In genomic region chr2:20001361-20001863, GRCh38 we compare ENCODE assay signal across 36 cellular contexts. TPM values are rescaled to one million over a fixed set of nuclear protein-coding genes. Genes with fewer than 3 reads are reported as not detected.
"Had no signal": no experiment of that assay in that cellular context is flagged by ENCODE, and none has a peak within 500 bp of the region (broad histone marks: within the 10 kb centered on the region; RNA-seq: fewer than 3 reads in every experiment).

No MANE protein-coding gene starts in this region.

- FAIRE-seq: RCC 7860 had no signal

- H2AFZ ChIP-seq: PC-9 had no signal

- H3K4me1 ChIP-seq: adrenal gland had no signal

- H3K27me3 ChIP-seq: adrenal gland, brain microvascular endothelial cell, MG63 had no signal

- H3K36me3 ChIP-seq: adrenal gland, brain microvascular endothelial cell, MG63 had no signal

- H3K27ac ChIP-seq: adrenal gland, brain microvascular endothelial cell, PC-9, RWPE1, VCaP had no signal

- H3K4me2 ChIP-seq: PC-9 had no signal

- DNase-seq: activated B cell treated with CpG ODN at 0.5 μM for 24 hours; activated CD4-positive, alpha-beta memory T cell treated with anti-CD3 and anti-CD28 coated beads for 36 hours; activated CD4-positive, alpha-beta T cell treated with anti-CD3 and anti-CD28 coated beads for 4 hours; activated CD4-positive, alpha-beta T cell treated with anti-CD3 and anti-CD28 coated beads, Interleukin-2, amount 50 U/mL, for 1 hour; activated CD4-positive, CD25-positive, alpha-beta regulatory T cell treated with anti-CD3 and anti-CD28 coated beads, Interleukin-2, amount 50 U/mL, for 72 hours; activated CD8-positive, alpha-beta memory T cell treated with anti-CD3 and anti-CD28 coated beads, Interleukin-2, amount 50 U/mL, for 4 hours; activated gamma-delta T cell treated with Interleukin-2 at 50 U/mL for 16 hours; activated naive CD4-positive, alpha-beta T cell treated with anti-CD3 and anti-CD28 coated beads for 36 hours; activated T-cell treated with anti-CD3 and anti-CD28 coated beads for 4 hours; activated T-cell treated with anti-CD3 and anti-CD28 coated beads, Interleukin-2, amount 50 U/mL, for 4 hours; adrenal gland; anterior cingulate cortex; brain microvascular endothelial cell; Kasumi-1; MG63; NCI-H1092; NCI-H1436 treated with DMSO at 0.1 percent for 48 hours; NCI-H1694 treated with DMSO at 0.1 percent for 48 hours; NCI-H2029; NCI-H2171; NCI-H510A; NCI-H526; NCI-H748 treated with DMSO at 0.1 percent for 48 hours; NK-92 treated with Interleukin-12 subunit alpha and Interleukin-12 subunit beta, amount 100 ng/mL, for 24 hours; PC-9; SIG-M5; SW 1271; T-helper 1 cell; T-helper 2 cell; T-helper 9 cell had no signal

- H3K4me3 ChIP-seq: adrenal gland, MG63, PC-9 had no signal

- ATAC-seq: activated naive CD4-positive, alpha-beta T cell treated with anti-CD3 and anti-CD28 coated beads, Interleukin-2, amount 50 U/mL, for 72 hours; activated T-cell treated with anti-CD3 and anti-CD28 coated beads, Interleukin-2, amount 50 U/mL, for 4 hours; Right ventricle myocardium inferior had no signal

- H3K9me3 ChIP-seq: adrenal gland, MG63 had no signal

RNA-seq across cellular contexts. Expression of gene MATN3, which starts 11.1 kb away (rescaled TPM):
- total RNA-seq: activated B cell treated with CpG ODN at 0.5 μM for 24 hours; activated CD4-positive, alpha-beta memory T cell treated with anti-CD3 and anti-CD28 coated beads for 36 hours; activated naive CD4-positive, alpha-beta T cell treated with anti-CD3 and anti-CD28 coated beads for 36 hours; activated naive CD4-positive, alpha-beta T cell treated with anti-CD3 and anti-CD28 coated beads, Interleukin-2, amount 50 U/mL, for 72 hours; activated T-cell treated with anti-CD3 and anti-CD28 coated beads, Interleukin-2, amount 50 U/mL, for 4 hours; activated T-helper 1 cell treated with anti-CD3 and anti-CD28 coated beads, Interleukin-12 subunit alpha, Interleukin-12 subunit beta, Interleukin-2, Interleukin-4 antibody, amounts not matched to agents 30 ng/mL and 10 ng/mL and 1 ng/mL, durations not matched to agents 14 hours and 24 hours and 36 hours had no signal
